ENCODE assay signal across 1 cellular context in genomic region chr1:6435547-6435946, GRCh38.
TF ChIP-seq lines count a peak whose summit lies in the region.

No MANE protein-coding gene starts in this region.

TF ChIP-seq in H1, 55 proteins besides CTCF, POLR2A, EP300 and RAD21:
- no peak for TF ChIP-seq ATF3 (IDR thresholded peaks at IDR 0.05; ENCODE audit: insufficient read depth, low read depth, low read length)
- TF ChIP-seq CBX8 (IDR thresholded peaks at IDR 0.05; ENCODE audit: borderline replicate concordance, low read depth, low read length), result no peak
- no peak for TF ChIP-seq TBP (IDR thresholded peaks at IDR 0.05; ENCODE audit: low read depth, low read length)
- no peak for TF ChIP-seq PHF8 (conservative IDR thresholded peaks at IDR 0.05; ENCODE audit: low read depth, low read length)
- TF ChIP-seq HDAC2 (IDR thresholded peaks at IDR 0.05; ENCODE audit: borderline replicate concordance in 1 of 2, low read depth in 2 of 2, low read length in 2 of 2), result no peak
- no peak for TF ChIP-seq SIX5 (IDR thresholded peaks at IDR 0.05; ENCODE audit: low read depth, low read length)
- no peak for TF ChIP-seq SP4 (IDR thresholded peaks at IDR 0.05; ENCODE audit: low read length)
- no peak for TF ChIP-seq CHD1 (IDR thresholded peaks at IDR 0.05; ENCODE audit: low read depth, low read length)
- TF ChIP-seq KDM4A (IDR thresholded peaks at IDR 0.05; ENCODE audit: low read depth, low read length, severe bottlenecking), result no peak
- no peak for TF ChIP-seq E2F6 (IDR thresholded peaks at IDR 0.05)
- no peak for TF ChIP-seq CEBPB (IDR thresholded peaks at IDR 0.05; ENCODE audit: low read depth, low read length)
- no peak for TF ChIP-seq SIN3A (conservative IDR thresholded peaks at IDR 0.05 in 1 of 2, IDR thresholded peaks at IDR 0.05 in 1 of 2; ENCODE audit: low read depth in 1 of 2, low read length in 2 of 2)
- TF ChIP-seq TAF1 (IDR thresholded peaks at IDR 0.05; ENCODE audit: low read depth, low read length), result no peak
